In genomic region chr1:44019398-44020044, GRCh38 we compare ENCODE assay signal across 22 cellular contexts. TPM values are rescaled to one million over a fixed set of nuclear protein-coding genes. Genes with fewer than 3 reads are reported as not detected.
DNase-seq lines count a peak whose midpoint lies in the region; TF ChIP-seq lines count a peak whose summit lies in the region.
"Had no signal": no experiment of that assay in that cellular context is flagged by ENCODE, and none has a peak within 500 bp of the region (broad histone marks: within the 10 kb centered on the region; RNA-seq: fewer than 3 reads in every experiment).

No MANE protein-coding gene starts in this region.

- peak overlapping the region; percentile 20 for H3K27ac Mint-ChIP-seq in T-helper 2 cell treated with Interferon-gamma antibody and Interleukin-4, amounts not matched to agents 5 μg/mL and 100 μg/mL, for 36 hours
- H3K27ac Mint-ChIP-seq: CD14-positive monocyte, T-cell had no signal

- no peaks in the 10 kb centered on the region for H3K9me3 ChIP-seq in colonic mucosa
- H3K9me3 ChIP-seq: sigmoid colon, upper lobe of right lung had no signal

- H3K27ac ChIP-seq in colonic mucosa: no peak overlapping the region
- H3K27ac ChIP-seq: sigmoid colon, upper lobe of right lung, VCaP had no signal

- in situ Hi-C loops in G401 (cut with HindIII; ENCODE audit: low sequenced_read_pairs): no loop called here

- H3K4me3 ChIP-seq in colonic mucosa: no peak overlapping the region
- H3K4me3 ChIP-seq: sigmoid colon, upper lobe of right lung had no signal

- H3K27me3 Mint-ChIP-seq in T-helper 2 cell treated with Interferon-gamma antibody and Interleukin-4, amounts not matched to agents 5 μg/mL and 100 μg/mL, for 36 hours (ENCODE audit: low read depth): no peaks in the 10 kb centered on the region
- H3K27me3 Mint-ChIP-seq: T-cell had no signal

- no peaks in the 10 kb centered on the region for H3K27me3 ChIP-seq in colonic mucosa
- H3K27me3 ChIP-seq: sigmoid colon, upper lobe of right lung had no signal

- no peak for TF ChIP-seq CTCF in colonic mucosa (IDR thresholded peaks at IDR 0.05)

- intact Hi-C loops in head of caudate nucleus (cut with DNase I) (no loop called here), colonic mucosa (cut with DNase I) (no loop called here)

- H3K4me1 Mint-ChIP-seq in T-helper 2 cell treated with Interferon-gamma antibody and Interleukin-4, amounts not matched to agents 5 μg/mL and 100 μg/mL, for 36 hours (ENCODE audit: low read depth): no peaks in the 10 kb centered on the region
- H3K4me1 Mint-ChIP-seq: CD14-positive monocyte had no signal

- H3K9me3 Mint-ChIP-seq in T-helper 2 cell treated with Interferon-gamma antibody and Interleukin-4, amounts not matched to agents 5 μg/mL and 100 μg/mL, for 36 hours: no peaks in the 10 kb centered on the region
- H3K9me3 Mint-ChIP-seq: CD14-positive monocyte, T-cell had no signal

- no peaks in the 10 kb centered on the region for H3K4me1 ChIP-seq in colonic mucosa
- H3K4me1 ChIP-seq: sigmoid colon, upper lobe of right lung had no signal

- H3K9ac ChIP-seq in colonic mucosa (ENCODE audit: low read depth in 2 of 2, low read length in 2 of 2): no peak overlapping the region

- H3K4me3 Mint-ChIP-seq in T-helper 2 cell treated with Interferon-gamma antibody and Interleukin-4, amounts not matched to agents 5 μg/mL and 100 μg/mL, for 36 hours: no peak overlapping the region
- H3K4me3 Mint-ChIP-seq: CD14-positive monocyte, T-cell had no signal

- no peaks in the 10 kb centered on the region for H3K36me3 ChIP-seq in colonic mucosa
- H3K36me3 ChIP-seq: upper lobe of right lung had no signal

- no peak for DNase-seq in T-helper 2 cell treated with Interferon-gamma antibody and Interleukin-4, amounts not matched to agents 5 μg/mL and 100 μg/mL, for 36 hours (ENCODE audit: low spot score)
- DNase-seq in T-helper 2 cell (no peak), head of caudate nucleus (peak in 41 of 42 donors; percentile 52 to 88 (median 73)), retina (peak; percentile 89), colonic mucosa (no peak), G401 (ENCODE audit: low spot score) (no peak)
- DNase-seq: activated CD4-positive, alpha-beta T cell treated with anti-CD3 and anti-CD28 coated beads, Interleukin-2, amount 50 U/mL, for 4 hours; activated naive CD4-positive, alpha-beta T cell; cortex of kidney; DMS153; foreskin fibroblast; KG1; left cardiac atrium; NCI-H2081; NCI-H526; SHP77; sigmoid colon; stimulated activated naive CD8-positive, alpha-beta T cell treated with anti-CD3 and anti-CD28 coated beads, Interleukin-15, Interleukin-2, amounts not matched to agents 100 U/mL and 50 U/mL, for 24 hours; T-cell; upper lobe of right lung had no signal

- H3K36me3 Mint-ChIP-seq in T-helper 2 cell treated with Interferon-gamma antibody and Interleukin-4, amounts not matched to agents 5 μg/mL and 100 μg/mL, for 36 hours (ENCODE audit: low read depth): no peaks in the 10 kb centered on the region
- H3K36me3 Mint-ChIP-seq: CD14-positive monocyte, T-cell had no signal

RNA-seq across cellular contexts. Expression of gene SLC6A9, which starts 11.7 kb away (rescaled TPM):
- total RNA-seq in colonic mucosa: 10 to 100 TPM; 21.7 to 26.1 TPM
- 0.55 and 1.7 TPM in 2 replicates for total RNA-seq in G401 (2014; rRNA removed; shearing (Covaris generic))

RNA-seq across cellular contexts. Expression of gene CCDC24, which starts 28.1 kb away (rescaled TPM):
- total RNA-seq in colonic mucosa: 10 to 100 TPM; 20.3 to 24.6 TPM
- total RNA-seq in G401 (2014; rRNA removed; shearing (Covaris generic)): 2.2 and 8.1 TPM in 2 replicates

RNA-seq across cellular contexts. Expression of gene B4GALT2, which starts 40.5 kb away (rescaled TPM):
- 10 to 100 TPM; 26.6 to 38.5 TPM for total RNA-seq in colonic mucosa
- 38.9 and 56.4 TPM in 2 replicates for total RNA-seq in G401 (2014; rRNA removed; shearing (Covaris generic))

RNA-seq across cellular contexts. Expression of gene ATP6V0B, which starts 44.8 kb away (rescaled TPM):
- 100 to 1,000 TPM; 183 to 270 TPM for total RNA-seq in colonic mucosa
- 133 and 183 TPM in 2 replicates for total RNA-seq in G401 (2014; rRNA removed; shearing (Covaris generic))

RNA-seq across cellular contexts. Expression of gene DPH2, which starts 49.7 kb away (rescaled TPM):
- total RNA-seq in colonic mucosa: 10 to 100 TPM; 11.5 to 43.1 TPM
- total RNA-seq in G401 (2014; rRNA removed; shearing (Covaris generic)): 43.0 and 47.6 TPM in 2 replicates

Comparison
In these comparisons a context has a peak if more than half of its experiments do, and no peak if none do; other contexts are left out.
1. DNase-seq: peak in head of caudate nucleus (41 of 42) and retina (single experiment); none in T-helper 2 cell treated with Interferon-gamma antibody and Interleukin-4, amounts not matched to agents 5 μg/mL and 100 μg/mL, for 36 hours (single experiment), T-helper 2 cell (0 of 5), colonic mucosa (single experiment) and G401 (single experiment).